Comparison of ENCODE assay signal across 30 cellular contexts in the genomic region with DNA sequence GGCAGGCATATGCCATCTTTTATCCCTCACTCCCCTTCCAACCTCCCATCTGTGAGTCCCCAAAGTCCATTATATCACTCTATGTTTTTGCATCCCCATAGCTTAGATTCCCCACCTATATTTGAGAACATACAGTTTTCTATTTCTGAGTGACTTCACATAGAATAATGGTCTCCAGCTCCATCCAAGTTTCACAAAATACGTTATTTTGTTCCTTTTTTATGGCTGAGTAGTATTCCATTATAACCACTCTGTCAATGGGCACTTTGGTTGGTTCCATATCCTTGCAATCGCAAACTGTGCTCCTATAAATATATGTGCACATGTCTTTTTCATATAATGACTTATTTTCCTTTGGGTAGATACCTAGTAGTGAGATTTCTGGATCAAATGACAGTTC.
DNase-seq lines count a peak whose midpoint lies in the region; ATAC-seq and TF ChIP-seq lines count a peak whose summit lies in the region.
"Had no signal": no experiment of that assay in that cellular context is flagged by ENCODE, and none has a peak within 500 bp of the region (broad histone marks: within the 10 kb centered on the region; RNA-seq: fewer than 3 reads in every experiment).

No MANE protein-coding gene starts in this region.

- peaks cover 7% of the 10 kb centered on the region; the same call in 1 of the 2 replicates for H3K4me1 ChIP-seq in HEK293 (ENCODE audit: control insufficient read depth, insufficient read depth, low read length)
- H3K4me1 ChIP-seq: A549, BE2C, Caco-2 had no signal

- DNase-seq in Calu3 (no peak), midbrain (lab: John Stamatoyannopoulos, UW) (no peak)
- DNase-seq: 8988T; ACHN; AML-193; BE2C; C1 segment of cervical spinal cord; Caco-2; CD4-positive, alpha-beta memory T cell; CD4-positive, alpha-beta T cell; CD4-positive, CD25-positive, alpha-beta regulatory T cell; CD8-positive, alpha-beta memory T cell; CD8-positive, alpha-beta T cell; COR-L47; DMS 273 treated with DMSO at 0.1 percent for 48 hours; DMS153; DMS53; DMS79; DMS79 treated with DMSO at 0.1 percent for 48 hours; DND-41; EL had no signal

- BruUV-seq in Calu3 (replicated peaks; lab: Mats Ljungman, UMichigan): no TSS peak

- no peak overlapping the region for H3K4me3 Mint-ChIP-seq in Calu3 (ENCODE audit: low read depth, unreplicated experiment)
- H3K4me3 Mint-ChIP-seq: B cell; CD4-positive, alpha-beta memory T cell; CD4-positive, alpha-beta T cell; CD4-positive, CD25-positive, alpha-beta regulatory T cell; CD8-positive, alpha-beta memory T cell; CD8-positive, alpha-beta T cell had no signal

- H3K4me3 ChIP-seq in HEK293 (ENCODE audit: low read depth, low read length): no peak overlapping the region
- H3K4me3 ChIP-seq: A549; BLaER1; BLaER1 treated with 17β-estradiol and CSF1 and Interleukin-3, amounts not matched to agents 10 nM and 100 nM had no signal

- no peaks in the 10 kb centered on the region for H3K9me3 Mint-ChIP-seq in Calu3 (ENCODE audit: low read depth, unreplicated experiment)
- H3K9me3 Mint-ChIP-seq: CD4-positive, alpha-beta memory T cell; CD4-positive, alpha-beta T cell; CD8-positive, alpha-beta memory T cell; CD8-positive, alpha-beta T cell had no signal

- POLR2A ChIA-PET in HEK293 (lab: Yijun Ruan, JAX): interaction anchor here (0.6 kb wide), 1 partner anchor 99 kb away, joined by 3 read pairs; no protein-coding TSS in a partner anchor

- H3K4me1 Mint-ChIP-seq in Calu3 (ENCODE audit: low read depth, unreplicated experiment): peaks cover 27% of the 10 kb centered on the region
- H3K4me1 Mint-ChIP-seq: B cell; CD14-positive monocyte; CD4-positive, alpha-beta memory T cell; CD4-positive, CD25-positive, alpha-beta regulatory T cell; CD8-positive, alpha-beta memory T cell had no signal

- no peak for TF ChIP-seq CTCF in Calu3 (IDR thresholded peaks at IDR 0.05; ENCODE audit: unreplicated experiment)
- no peak for TF ChIP-seq CTCF in HEK293 (tag by site-specific recombination; IDR thresholded peaks at IDR 0.05)

- H3K36me3 ChIP-seq in HEK293 (ENCODE audit: control insufficient read depth in 2 of 2, insufficient read depth in 1 of 2, low read length in 2 of 2): no peaks in the 10 kb centered on the region
- H3K36me3 ChIP-seq: BE2C; BLaER1; BLaER1 treated with 17β-estradiol and CSF1 and Interleukin-3, amounts not matched to agents 10 nM and 100 nM had no signal

- H3K27me3 Mint-ChIP-seq in Calu3 (ENCODE audit: unreplicated experiment): no peaks in the 10 kb centered on the region
- H3K27me3 Mint-ChIP-seq: B cell; CD4-positive, CD25-positive, alpha-beta regulatory T cell had no signal

- CTCF ChIA-PET in Calu3 (lab: Charles Lee) (no interaction called here), HEK293 (lab: Yijun Ruan, JAX) (no interaction called here)

- H3K27ac ChIP-seq in HEK293 (ENCODE audit: extremely low read depth, low read depth, low read length): no peak overlapping the region
- H3K27ac ChIP-seq: 22Rv1; A549; BLaER1; BLaER1 treated with 17β-estradiol and CSF1 and Interleukin-3, amounts not matched to agents 10 nM and 100 nM; C4-2B had no signal

- no peaks in the 10 kb centered on the region for H3K9me3 ChIP-seq in HEK293 (ENCODE audit: control insufficient read depth, insufficient read depth, low read depth, low read length)
- H3K9me3 ChIP-seq: A549, BE2C, BLaER1, Caco-2 had no signal

- peaks cover 6% of the 10 kb centered on the region for H3K36me3 Mint-ChIP-seq in Calu3 (ENCODE audit: insufficient read depth, unreplicated experiment)
- H3K36me3 Mint-ChIP-seq: CD14-positive monocyte; CD4-positive, alpha-beta memory T cell; CD4-positive, CD25-positive, alpha-beta regulatory T cell; CD8-positive, alpha-beta memory T cell; CD8-positive, alpha-beta T cell had no signal

- no peak for ATAC-seq in GM19023 (IDR thresholded peaks at IDR 0.05; ENCODE audit: unreplicated experiment)
- ATAC-seq: A549; CD8-positive, alpha-beta T cell had no signal

- intact Hi-C loops in Calu3 (cut with micrococcal nuclease; ENCODE audit: unreplicated experiment): no loop called here

- peak overlapping the region; percentile 50 for H3K27ac Mint-ChIP-seq in Calu3 (ENCODE audit: unreplicated experiment)
- H3K27ac Mint-ChIP-seq: B cell; CD4-positive, alpha-beta memory T cell; CD4-positive, alpha-beta T cell; CD4-positive, CD25-positive, alpha-beta regulatory T cell; CD8-positive, alpha-beta memory T cell; CD8-positive, alpha-beta T cell had no signal

TF ChIP-seq in HEK293, 187 proteins besides CTCF, POLR2A, EP300 and RAD21:
- TF ChIP-seq ZNF146 (tag by site-specific recombination; IDR thresholded peaks at IDR 0.05) (peak; percentile 91), IKZF3 (tag by site-specific recombination; IDR thresholded peaks at IDR 0.05) (no peak), ZNF76 (tag by site-specific recombination; IDR thresholded peaks at IDR 0.05; ENCODE audit: borderline replicate concordance, low read depth) (no peak), ZXDB (tag by site-specific recombination; IDR thresholded peaks at IDR 0.05) (no peak), ZNF248 (tag by site-specific recombination; IDR thresholded peaks at IDR 0.05) (no peak), ZNF121 (tag by site-specific recombination; IDR thresholded peaks at IDR 0.05) (no peak), ZNF501 (tag by site-specific recombination; IDR thresholded peaks at IDR 0.05) (no peak)
- TF ChIP-seq, protein P1, sequence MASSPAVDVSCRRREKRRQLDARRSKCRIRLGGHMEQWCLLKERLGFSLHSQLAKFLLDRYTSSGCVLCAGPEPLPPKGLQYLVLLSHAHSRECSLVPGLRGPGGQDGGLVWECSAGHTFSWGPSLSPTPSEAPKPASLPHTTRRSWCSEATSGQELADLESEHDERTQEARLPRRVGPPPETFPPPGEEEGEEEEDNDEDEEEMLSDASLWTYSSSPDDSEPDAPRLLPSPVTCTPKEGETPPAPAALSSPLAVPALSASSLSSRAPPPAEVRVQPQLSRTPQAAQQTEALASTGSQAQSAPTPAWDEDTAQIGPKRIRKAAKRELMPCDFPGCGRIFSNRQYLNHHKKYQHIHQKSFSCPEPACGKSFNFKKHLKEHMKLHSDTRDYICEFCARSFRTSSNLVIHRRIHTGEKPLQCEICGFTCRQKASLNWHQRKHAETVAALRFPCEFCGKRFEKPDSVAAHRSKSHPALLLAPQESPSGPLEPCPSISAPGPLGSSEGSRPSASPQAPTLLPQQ (tag by site-specific recombination; IDR thresholded peaks at IDR 0.05): no peak
- TF ChIP-seq, protein P2, sequence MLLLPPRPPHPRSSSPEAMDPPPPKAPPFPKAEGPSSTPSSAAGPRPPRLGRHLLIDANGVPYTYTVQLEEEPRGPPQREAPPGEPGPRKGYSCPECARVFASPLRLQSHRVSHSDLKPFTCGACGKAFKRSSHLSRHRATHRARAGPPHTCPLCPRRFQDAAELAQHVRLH (tag by site-specific recombination; IDR thresholded peaks at IDR 0.05): 0 out of 2 replicates have a peak, but pooled peaks have one; percentile 33
